In the genomic region with DNA sequence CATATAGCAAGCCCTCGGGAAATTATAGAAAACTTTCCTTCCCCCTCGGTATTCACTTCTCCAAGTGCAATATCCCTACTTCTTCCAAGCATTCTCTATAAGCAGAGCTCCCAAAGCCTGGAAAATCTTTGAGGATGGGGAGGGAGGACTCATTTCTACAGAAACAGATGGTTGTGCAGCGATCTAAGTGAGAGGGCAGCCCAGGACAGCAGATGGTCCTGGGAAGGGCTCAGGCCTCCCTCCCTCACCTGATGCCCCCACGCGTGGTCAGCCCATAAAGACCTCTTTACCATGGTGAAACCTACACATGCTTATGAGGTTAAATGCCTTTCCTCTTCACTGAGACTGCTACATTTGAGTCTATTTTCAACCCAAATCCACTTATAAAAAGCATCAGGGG, we compare ENCODE assay signal across 19 cellular contexts.
"Had no signal": no experiment of that assay in that cellular context is flagged by ENCODE, and none has a peak within 500 bp of the region (broad histone marks: within the 10 kb centered on the region; RNA-seq: fewer than 3 reads in every experiment).

No MANE protein-coding gene starts in this region.

- H3K4me3 Mint-ChIP-seq: IgD-negative memory B cell had no signal

- H3K4me2 ChIP-seq: KMS-11, SK-N-SH had no signal

- H3K9me3 Mint-ChIP-seq: IgD-negative memory B cell had no signal

- H3K4me1 Mint-ChIP-seq: IgD-negative memory B cell had no signal

- H3K27ac Mint-ChIP-seq: IgD-negative memory B cell had no signal

- H3K9me3 ChIP-seq: SK-N-SH had no signal

- H3K36me3 Mint-ChIP-seq: IgD-negative memory B cell had no signal

- ATAC-seq: K562 had no signal

- H3K27me3 Mint-ChIP-seq: IgD-negative memory B cell had no signal

- DNase-seq: Kasumi-1, MM.1S, NCI-H1092 treated with DMSO at 0.1 percent for 48 hours, NCI-H1436, NCI-H187 treated with DMSO at 0.1 percent for 48 hours, NCI-H2029 treated with DMSO at 0.1 percent for 48 hours, NCI-H2171 treated with DMSO at 0.1 percent for 48 hours, NCI-H345, NCI-H446 treated with DMSO at 0.1 percent for 48 hours, NCI-H510A treated with DMSO at 0.1 percent for 48 hours, NCI-H526, RPMI8226, SHP77, SK-N-SH, SW 1271 had no signal

- H3K27ac ChIP-seq: HL-60, KMS-11 had no signal

- H3K4me3 ChIP-seq: K562 had no signal
